In the genomic region with DNA sequence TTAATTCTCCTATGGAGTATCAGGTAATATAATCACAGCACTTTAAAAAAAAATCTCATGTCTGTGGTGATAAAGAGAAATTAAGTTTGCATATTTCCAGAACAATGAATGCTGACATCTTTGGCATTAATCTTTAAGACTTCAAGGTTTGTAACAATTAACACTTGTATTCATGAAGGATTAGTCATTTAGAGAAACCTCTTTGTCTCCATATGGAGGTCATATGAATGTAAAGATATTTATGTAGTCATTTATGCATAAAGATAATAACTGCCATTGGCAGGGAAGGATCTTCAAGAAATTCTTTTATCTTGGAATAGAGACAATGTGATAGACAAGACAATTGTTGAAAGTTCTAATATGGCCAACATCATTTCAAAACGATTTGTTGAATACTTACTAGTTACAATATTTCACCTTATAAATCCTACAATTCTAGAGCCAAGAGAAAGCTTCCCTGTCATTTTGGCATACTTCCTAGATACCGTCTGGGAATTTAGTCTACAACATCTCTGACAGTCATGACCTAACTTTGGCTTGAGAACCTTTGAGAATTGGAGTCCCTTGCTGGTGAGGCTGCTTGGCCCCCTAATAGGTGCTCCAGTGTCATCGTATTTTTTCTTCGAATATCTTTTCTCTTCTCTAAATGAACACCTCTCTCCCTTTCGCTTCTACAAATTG, we compare ENCODE assay signal across 1 cellular context.
TF ChIP-seq lines count a peak whose summit lies in the region.

No MANE protein-coding gene starts in this region.

TF ChIP-seq in SK-N-SH treated with all-trans-retinoic acid at 6 μM for 48 hours, 23 proteins besides CTCF, POLR2A, EP300 and RAD21 (continued from another document):
- TF ChIP-seq, protein P1, sequence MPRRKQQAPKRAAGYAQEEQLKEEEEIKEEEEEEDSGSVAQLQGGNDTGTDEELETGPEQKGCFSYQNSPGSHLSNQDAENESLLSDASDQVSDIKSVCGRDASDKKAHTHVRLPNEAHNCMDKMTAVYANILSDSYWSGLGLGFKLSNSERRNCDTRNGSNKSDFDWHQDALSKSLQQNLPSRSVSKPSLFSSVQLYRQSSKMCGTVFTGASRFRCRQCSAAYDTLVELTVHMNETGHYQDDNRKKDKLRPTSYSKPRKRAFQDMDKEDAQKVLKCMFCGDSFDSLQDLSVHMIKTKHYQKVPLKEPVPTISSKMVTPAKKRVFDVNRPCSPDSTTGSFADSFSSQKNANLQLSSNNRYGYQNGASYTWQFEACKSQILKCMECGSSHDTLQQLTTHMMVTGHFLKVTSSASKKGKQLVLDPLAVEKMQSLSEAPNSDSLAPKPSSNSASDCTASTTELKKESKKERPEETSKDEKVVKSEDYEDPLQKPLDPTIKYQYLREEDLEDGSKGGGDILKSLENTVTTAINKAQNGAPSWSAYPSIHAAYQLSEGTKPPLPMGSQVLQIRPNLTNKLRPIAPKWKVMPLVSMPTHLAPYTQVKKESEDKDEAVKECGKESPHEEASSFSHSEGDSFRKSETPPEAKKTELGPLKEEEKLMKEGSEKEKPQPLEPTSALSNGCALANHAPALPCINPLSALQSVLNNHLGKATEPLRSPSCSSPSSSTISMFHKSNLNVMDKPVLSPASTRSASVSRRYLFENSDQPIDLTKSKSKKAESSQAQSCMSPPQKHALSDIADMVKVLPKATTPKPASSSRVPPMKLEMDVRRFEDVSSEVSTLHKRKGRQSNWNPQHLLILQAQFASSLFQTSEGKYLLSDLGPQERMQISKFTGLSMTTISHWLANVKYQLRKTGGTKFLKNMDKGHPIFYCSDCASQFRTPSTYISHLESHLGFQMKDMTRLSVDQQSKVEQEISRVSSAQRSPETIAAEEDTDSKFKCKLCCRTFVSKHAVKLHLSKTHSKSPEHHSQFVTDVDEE (CRISPR knock-in tag; IDR thresholded peaks at IDR 0.05) = no peak
- TF ChIP-seq PPARA (CRISPR knock-in tag; IDR thresholded peaks at IDR 0.05; ENCODE audit: borderline replicate concordance) = no peak
- TF ChIP-seq, protein P2, sequence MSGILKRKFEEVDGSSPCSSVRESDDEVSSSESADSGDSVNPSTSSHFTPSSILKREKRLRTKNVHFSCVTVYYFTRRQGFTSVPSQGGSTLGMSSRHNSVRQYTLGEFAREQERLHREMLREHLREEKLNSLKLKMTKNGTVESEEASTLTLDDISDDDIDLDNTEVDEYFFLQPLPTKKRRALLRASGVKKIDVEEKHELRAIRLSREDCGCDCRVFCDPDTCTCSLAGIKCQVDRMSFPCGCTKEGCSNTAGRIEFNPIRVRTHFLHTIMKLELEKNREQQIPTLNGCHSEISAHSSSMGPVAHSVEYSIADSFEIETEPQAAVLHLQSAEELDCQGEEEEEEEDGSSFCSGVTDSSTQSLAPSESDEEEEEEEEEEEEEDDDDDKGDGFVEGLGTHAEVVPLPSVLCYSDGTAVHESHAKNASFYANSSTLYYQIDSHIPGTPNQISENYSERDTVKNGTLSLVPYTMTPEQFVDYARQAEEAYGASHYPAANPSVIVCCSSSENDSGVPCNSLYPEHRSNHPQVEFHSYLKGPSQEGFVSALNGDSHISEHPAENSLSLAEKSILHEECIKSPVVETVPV (CRISPR knock-in tag; IDR thresholded peaks at IDR 0.05) = no peak
- no peak for TF ChIP-seq ISL1 (CRISPR knock-in tag; IDR thresholded peaks at IDR 0.05)
- TF ChIP-seq ESRRG (CRISPR knock-in tag; IDR thresholded peaks at IDR 0.05) = no peak
- no peak for TF ChIP-seq TOX (CRISPR knock-in tag; IDR thresholded peaks at IDR 0.05; ENCODE audit: borderline replicate concordance)
- TF ChIP-seq ZC3H10 (CRISPR knock-in tag; IDR thresholded peaks at IDR 0.05) = no peak
- TF ChIP-seq ARNTL (CRISPR knock-in tag; IDR thresholded peaks at IDR 0.05; ENCODE audit: borderline replicate concordance, low read depth) = no peak
- no peak for TF ChIP-seq BACH2 (CRISPR knock-in tag; IDR thresholded peaks at IDR 0.05; ENCODE audit: borderline replicate concordance)
- no peak for TF ChIP-seq SNAI2 (CRISPR knock-in tag; IDR thresholded peaks at IDR 0.05)
